In the genomic region with DNA sequence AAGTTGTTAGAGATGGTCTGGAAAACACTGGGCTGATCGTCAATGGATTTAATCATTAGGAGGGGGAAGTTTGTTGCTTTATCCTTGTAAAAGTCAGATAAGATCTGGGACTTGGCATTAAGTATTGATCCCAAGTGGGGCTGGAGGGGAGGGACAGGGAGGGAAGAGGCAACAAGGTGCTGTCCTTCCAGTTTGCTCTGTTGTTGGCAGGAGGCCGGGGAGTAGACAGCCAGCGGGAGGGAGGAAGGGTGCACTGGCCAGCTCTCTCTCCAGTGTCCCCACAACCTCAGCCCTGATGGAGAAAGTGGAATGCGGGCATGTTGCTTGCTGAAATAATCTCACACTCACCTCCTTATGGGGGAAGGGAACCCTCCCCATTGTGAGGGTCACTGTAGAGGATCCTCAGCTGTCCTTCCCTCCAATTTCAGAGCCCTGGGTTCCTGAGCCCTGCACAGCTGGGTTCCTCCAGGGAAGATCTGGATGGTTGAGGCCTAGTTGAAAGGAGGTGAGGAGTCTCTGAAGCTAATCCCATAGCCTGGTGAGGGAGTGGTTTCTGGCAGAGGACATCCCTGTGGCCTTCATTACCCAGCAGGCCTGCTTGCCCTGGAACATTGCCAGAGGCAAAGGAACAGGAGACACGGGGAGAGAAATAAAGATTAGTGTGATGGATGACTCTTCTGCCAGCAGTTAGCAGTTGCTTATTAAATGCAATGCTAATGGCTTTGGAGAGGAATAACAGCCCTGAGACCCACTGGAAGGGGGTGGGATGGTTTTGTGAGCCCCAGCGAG, we compare ENCODE assay signal across 11 cellular contexts.
DNase-seq lines count a peak whose midpoint lies in the region; ATAC-seq and TF ChIP-seq lines count a peak whose summit lies in the region.
"Had no signal": no experiment of that assay in that cellular context is flagged by ENCODE, and none has a peak within 500 bp of the region (broad histone marks: within the 10 kb centered on the region; RNA-seq: fewer than 3 reads in every experiment).

No MANE protein-coding gene starts in this region.

- H3K4me1 ChIP-seq in DND-41 (ENCODE audit: insufficient read depth, low read length): peaks cover 100% of the 10 kb centered on the region
- H3K4me1 ChIP-seq in stomach: peaks cover 0 to 54% (median 31%) of the 10 kb centered on the region in 4 donors

- TF ChIP-seq EP300 in stomach (IDR thresholded peaks at IDR 0.05): no peak

- no peaks in the 10 kb centered on the region for H4K20me1 ChIP-seq in DND-41 (ENCODE audit: insufficient read depth, low read length)

- H3K9me3 ChIP-seq in DND-41 (ENCODE audit: insufficient read depth, low read length, severe bottlenecking) (no peaks in the 10 kb centered on the region), stomach (no peaks in the 10 kb centered on the region)

- peaks cover 95% of the 10 kb centered on the region for H3K79me2 ChIP-seq in DND-41 (ENCODE audit: insufficient read depth, low read length)

- H3K4me2 ChIP-seq in DND-41 (ENCODE audit: insufficient read depth, low read length): peak overlapping the region; percentile 66; the same call in 1 of the 2 replicates

- H3K4me1 Mint-ChIP-seq in naive B cell: peaks cover 43 to 63% (median 60%) of the 10 kb centered on the region in 3 donors

- H3K27ac ChIP-seq in DND-41 (ENCODE audit: low read length): peak overlapping the region; percentile 98
- H3K27ac ChIP-seq in stomach: no peak overlapping the region
- H3K27ac ChIP-seq: HL-60 had no signal

- no peaks in the 10 kb centered on the region for H3K36me3 Mint-ChIP-seq in naive B cell

- DNase-seq in DND-41: no peak
- DNase-seq in NCI-H1436 treated with DMSO at 0.1 percent for 48 hours (lab: John Stamatoyannopoulos, UW): peak; percentile 69
- DNase-seq in naive B cell: no peak
- DNase-seq in HCEC 1CT: no peak
- no peak for DNase-seq in stomach
- DNase-seq: activated T-cell treated with anti-CD3 and anti-CD28 coated beads, Interleukin-2, amount 50 U/mL, for 1 hour; effector memory CD4-positive, alpha-beta T cell had no signal

- TF ChIP-seq POLR2A in stomach (IDR thresholded peaks at IDR 0.05): no peak

- no peaks in the 10 kb centered on the region for H3K27me3 Mint-ChIP-seq in naive B cell

- no peaks in the 10 kb centered on the region for H3K27me3 ChIP-seq in DND-41 (ENCODE audit: insufficient read depth, low read length, poor library complexity)
- no peaks in the 10 kb centered on the region for H3K27me3 ChIP-seq in stomach

- no peaks in the 10 kb centered on the region for H3K9me3 Mint-ChIP-seq in naive B cell

- no peak for TF ChIP-seq CTCF in DND-41 (IDR thresholded peaks at IDR 0.05; ENCODE audit: borderline replicate concordance, extremely low read depth, low read length, poor library complexity, severe bottlenecking)
- TF ChIP-seq CTCF in stomach (IDR thresholded peaks at IDR 0.05): no peak

- ATAC-seq in DND-41 (ENCODE audit: insufficient read depth, low read depth) (no peak), SK-N-SH treated with all-trans-retinoic acid at 6 μM for 48 hours (peak; percentile 43), naive B cell (ENCODE audit: low read depth in 2 of 2) (no peak), HG02571 (IDR thresholded peaks at IDR 0.05; ENCODE audit: unreplicated experiment) (no peak), HG02623 (IDR thresholded peaks at IDR 0.05; ENCODE audit: unreplicated experiment) (no peak)

- H3K4me3 ChIP-seq in DND-41 (ENCODE audit: low read depth in 1 of 2, low read length in 2 of 2) (no peak overlapping the region), stomach (no peak overlapping the region)

- H3K9ac ChIP-seq in DND-41 (ENCODE audit: low read depth, low read length): peak overlapping the region; percentile 35

- peaks cover 73% of the 10 kb centered on the region for H3K36me3 ChIP-seq in DND-41 (ENCODE audit: insufficient read depth, low read length)
- peaks cover 0 to 10% (median 2%) of the 10 kb centered on the region in 4 donors for H3K36me3 ChIP-seq in stomach

- no peak overlapping the region for H3K4me3 Mint-ChIP-seq in naive B cell

- intact Hi-C loops in stomach (cut with DNase I; ENCODE audit: low total_unique reads): no loop called here

- peak overlapping the region in 5 of 6 donors; percentile 49 to 89 (median 70) for H3K27ac Mint-ChIP-seq in naive B cell

- no peak overlapping the region for H2AFZ ChIP-seq in DND-41 (ENCODE audit: low read depth, low read length)

- 68 to 77% (median 71%) methylated on average over 6 of the region's 6 CpGs for WGBS in stomach, 5 donors

TF ChIP-seq in SK-N-SH treated with all-trans-retinoic acid at 6 μM for 48 hours, 23 proteins besides CTCF, POLR2A, EP300 and RAD21 (continues in another document):
- TF ChIP-seq ZFP30 (CRISPR knock-in tag; IDR thresholded peaks at IDR 0.05) (no peak), OSR1 (CRISPR knock-in tag; IDR thresholded peaks at IDR 0.05) (no peak), ZC3H10 (CRISPR knock-in tag; IDR thresholded peaks at IDR 0.05) (no peak), ISL1 (CRISPR knock-in tag; IDR thresholded peaks at IDR 0.05) (peak; percentile 76), TOX (CRISPR knock-in tag; IDR thresholded peaks at IDR 0.05; ENCODE audit: borderline replicate concordance) (no peak), SNAI2 (CRISPR knock-in tag; IDR thresholded peaks at IDR 0.05) (peak; percentile 55; the same call in 1 of the 2 replicates), RARB (CRISPR knock-in tag; IDR thresholded peaks at IDR 0.05) (no peak), CREB5 (CRISPR knock-in tag; IDR thresholded peaks at IDR 0.05; ENCODE audit: low read depth) (no peak), CSRNP3 (CRISPR knock-in tag; IDR thresholded peaks at IDR 0.05) (no peak), BACH2 (CRISPR knock-in tag; IDR thresholded peaks at IDR 0.05; ENCODE audit: borderline replicate concordance) (no peak), CSDC2 (CRISPR knock-in tag; IDR thresholded peaks at IDR 0.05) (no peak)
- TF ChIP-seq, protein P1, sequence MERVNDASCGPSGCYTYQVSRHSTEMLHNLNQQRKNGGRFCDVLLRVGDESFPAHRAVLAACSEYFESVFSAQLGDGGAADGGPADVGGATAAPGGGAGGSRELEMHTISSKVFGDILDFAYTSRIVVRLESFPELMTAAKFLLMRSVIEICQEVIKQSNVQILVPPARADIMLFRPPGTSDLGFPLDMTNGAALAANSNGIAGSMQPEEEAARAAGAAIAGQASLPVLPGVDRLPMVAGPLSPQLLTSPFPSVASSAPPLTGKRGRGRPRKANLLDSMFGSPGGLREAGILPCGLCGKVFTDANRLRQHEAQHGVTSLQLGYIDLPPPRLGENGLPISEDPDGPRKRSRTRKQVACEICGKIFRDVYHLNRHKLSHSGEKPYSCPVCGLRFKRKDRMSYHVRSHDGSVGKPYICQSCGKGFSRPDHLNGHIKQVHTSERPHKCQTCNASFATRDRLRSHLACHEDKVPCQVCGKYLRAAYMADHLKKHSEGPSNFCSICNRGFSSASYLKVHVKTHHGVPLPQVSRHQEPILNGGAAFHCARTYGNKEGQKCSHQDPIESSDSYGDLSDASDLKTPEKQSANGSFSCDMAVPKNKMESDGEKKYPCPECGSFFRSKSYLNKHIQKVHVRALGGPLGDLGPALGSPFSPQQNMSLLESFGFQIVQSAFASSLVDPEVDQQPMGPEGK (CRISPR knock-in tag; IDR thresholded peaks at IDR 0.05; ENCODE audit: borderline replicate concordance): no peak
- TF ChIP-seq, protein P2, sequence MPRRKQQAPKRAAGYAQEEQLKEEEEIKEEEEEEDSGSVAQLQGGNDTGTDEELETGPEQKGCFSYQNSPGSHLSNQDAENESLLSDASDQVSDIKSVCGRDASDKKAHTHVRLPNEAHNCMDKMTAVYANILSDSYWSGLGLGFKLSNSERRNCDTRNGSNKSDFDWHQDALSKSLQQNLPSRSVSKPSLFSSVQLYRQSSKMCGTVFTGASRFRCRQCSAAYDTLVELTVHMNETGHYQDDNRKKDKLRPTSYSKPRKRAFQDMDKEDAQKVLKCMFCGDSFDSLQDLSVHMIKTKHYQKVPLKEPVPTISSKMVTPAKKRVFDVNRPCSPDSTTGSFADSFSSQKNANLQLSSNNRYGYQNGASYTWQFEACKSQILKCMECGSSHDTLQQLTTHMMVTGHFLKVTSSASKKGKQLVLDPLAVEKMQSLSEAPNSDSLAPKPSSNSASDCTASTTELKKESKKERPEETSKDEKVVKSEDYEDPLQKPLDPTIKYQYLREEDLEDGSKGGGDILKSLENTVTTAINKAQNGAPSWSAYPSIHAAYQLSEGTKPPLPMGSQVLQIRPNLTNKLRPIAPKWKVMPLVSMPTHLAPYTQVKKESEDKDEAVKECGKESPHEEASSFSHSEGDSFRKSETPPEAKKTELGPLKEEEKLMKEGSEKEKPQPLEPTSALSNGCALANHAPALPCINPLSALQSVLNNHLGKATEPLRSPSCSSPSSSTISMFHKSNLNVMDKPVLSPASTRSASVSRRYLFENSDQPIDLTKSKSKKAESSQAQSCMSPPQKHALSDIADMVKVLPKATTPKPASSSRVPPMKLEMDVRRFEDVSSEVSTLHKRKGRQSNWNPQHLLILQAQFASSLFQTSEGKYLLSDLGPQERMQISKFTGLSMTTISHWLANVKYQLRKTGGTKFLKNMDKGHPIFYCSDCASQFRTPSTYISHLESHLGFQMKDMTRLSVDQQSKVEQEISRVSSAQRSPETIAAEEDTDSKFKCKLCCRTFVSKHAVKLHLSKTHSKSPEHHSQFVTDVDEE (CRISPR knock-in tag; IDR thresholded peaks at IDR 0.05): peak; percentile 89; the same call in 1 of the 2 replicates
